Comparison of ENCODE assay signal across 14 cellular contexts in genomic region chr5:146751054-146751453, GRCh38.
DNase-seq lines count a peak whose midpoint lies in the region; ATAC-seq and TF ChIP-seq lines count a peak whose summit lies in the region.
"Had no signal": no experiment of that assay in that cellular context is flagged by ENCODE, and none has a peak within 500 bp of the region (broad histone marks: within the 10 kb centered on the region; RNA-seq: fewer than 3 reads in every experiment).

No MANE protein-coding gene starts in this region.

- no peak for DNase-seq in activated naive CD4-positive, alpha-beta T cell treated with anti-CD3 and anti-CD28 coated beads, Interleukin-2, amount 50 U/mL, for 72 hours (ENCODE audit: low spot score in 2 of 2)
- no peak for DNase-seq in activated naive CD4-positive, alpha-beta T cell treated with anti-CD3 and anti-CD28 coated beads, Interleukin-2, amount 50 U/mL, for 16 hours
- DNase-seq in NCI-H82 treated with DMSO at 0.1 percent for 48 hours (lab: John Stamatoyannopoulos, UW; ENCODE audit: unreplicated experiment) (peak; percentile 43), immature natural killer cell (no peak), aorta (no peak), pons (ENCODE audit: low spot score) (no peak), T1000 (lab: John Stamatoyannopoulos, UW) (no peak), mucosa of descending colon (no peak)
- DNase-seq: anterior cingulate cortex, dorsolateral prefrontal cortex, NCI-H226, retina had no signal

- ATAC-seq in activated naive CD4-positive, alpha-beta T cell treated with anti-CD3 and anti-CD28 coated beads, Interleukin-2, amount 50 U/mL, for 72 hours = no peak
- ATAC-seq in aorta (ENCODE audit: low FRiP score) = peak; percentile 33
- ATAC-seq in mucosa of descending colon = no peak

- H3K4me3 ChIP-seq in aorta (ENCODE audit: low read length in 2 of 2) = no peak overlapping the region
- no peak overlapping the region for H3K4me3 ChIP-seq in mucosa of descending colon
- H3K4me3 ChIP-seq: BLaER1, dorsolateral prefrontal cortex, stomach had no signal

- no peaks in the 10 kb centered on the region for H3K27me3 ChIP-seq in aorta (ENCODE audit: control insufficient read depth in 1 of 2, insufficient read depth in 2 of 2, low read length in 1 of 2)
- H3K27me3 ChIP-seq: BLaER1, dorsolateral prefrontal cortex, stomach had no signal

- no peaks in the 10 kb centered on the region for H3K4me1 ChIP-seq in aorta (ENCODE audit: control insufficient read depth in 1 of 2, insufficient read depth in 2 of 2, low read length in 2 of 2)
- H3K4me1 ChIP-seq in mucosa of descending colon (ENCODE audit: low read depth) = no peaks in the 10 kb centered on the region
- H3K4me1 ChIP-seq: stomach had no signal

- 21% methylated on average over 3 of the region's 3 CpGs for WGBS in aorta, 2 donors

- H3K9me3 Mint-ChIP-seq in activated naive CD4-positive, alpha-beta T cell treated with anti-CD3 and anti-CD28 coated beads, Interleukin-2, amount 50 U/mL, for 72 hours = peaks cover 3 to 14% of the 10 kb centered on the region in 2 donors
- peaks cover 0 to 1% (median 0%) of the 10 kb centered on the region in 6 donors for H3K9me3 Mint-ChIP-seq in immature natural killer cell

- H3K36me3 ChIP-seq in aorta (ENCODE audit: control insufficient read depth in 1 of 2, insufficient read depth in 2 of 2, low read length in 1 of 2) (no peaks in the 10 kb centered on the region), mucosa of descending colon (ENCODE audit: low read depth) (no peaks in the 10 kb centered on the region)
- H3K36me3 ChIP-seq: BLaER1, stomach had no signal

- peaks cover 4 to 12% (median 5%) of the 10 kb centered on the region in 3 donors for H3K27me3 Mint-ChIP-seq in immature natural killer cell (ENCODE audit: low read depth in 3 of 3)

- no peaks in the 10 kb centered on the region for H3K9me3 ChIP-seq in aorta (ENCODE audit: control insufficient read depth, low read length)
- no peaks in the 10 kb centered on the region for H3K9me3 ChIP-seq in mucosa of descending colon

- intact Hi-C loops in aorta (cut with DNase I) (no loop called here), mucosa of descending colon (cut with DNase I, micrococcal nuclease) (no loop called here)

- peaks cover 0 to 9% of the 10 kb centered on the region in 2 donors for H3K36me3 Mint-ChIP-seq in activated naive CD4-positive, alpha-beta T cell treated with anti-CD3 and anti-CD28 coated beads, Interleukin-2, amount 50 U/mL, for 72 hours
- peaks cover 3 to 20% (median 17%) of the 10 kb centered on the region in 3 donors for H3K36me3 Mint-ChIP-seq in immature natural killer cell

- peak overlapping the region; percentile 49 to 87 (median 85) for H3K4me3 Mint-ChIP-seq in immature natural killer cell

- no peak for TF ChIP-seq CTCF in mucosa of descending colon (IDR thresholded peaks at IDR 0.05)

- peaks cover 70 to 84% of the 10 kb centered on the region in 2 donors for H3K4me1 Mint-ChIP-seq in immature natural killer cell

- H3K27ac Mint-ChIP-seq in activated naive CD4-positive, alpha-beta T cell treated with anti-CD3 and anti-CD28 coated beads, Interleukin-2, amount 50 U/mL, for 72 hours = peak overlapping the region; percentile 25 to 63
- H3K27ac Mint-ChIP-seq in immature natural killer cell = peak overlapping the region; percentile 95 to 99 (median 98)

- no peak overlapping the region for H3K27ac ChIP-seq in aorta (ENCODE audit: low read depth in 1 of 2, low read length in 2 of 2)
- H3K27ac ChIP-seq: BLaER1 had no signal
